18 cellular contexts compared by ENCODE assay signal in genomic region chr1:171081994-171082295, GRCh38. TPM values are rescaled to one million over a fixed set of nuclear protein-coding genes. Genes with fewer than 3 reads are reported as not detected.
DNase-seq lines count a peak whose midpoint lies in the region; ATAC-seq and TF ChIP-seq lines count a peak whose summit lies in the region.
"Had no signal": no experiment of that assay in that cellular context is flagged by ENCODE, and none has a peak within 500 bp of the region (broad histone marks: within the 10 kb centered on the region; RNA-seq: fewer than 3 reads in every experiment).

No MANE protein-coding gene starts in this region.

- peak; percentile 69 for DNase-seq in DMS79 treated with DMSO at 0.1 percent for 48 hours (lab: John Stamatoyannopoulos, UW)
- no peak for DNase-seq in DMS79 (lab: John Stamatoyannopoulos, UW)
- no peak for DNase-seq in fibroblast of lung (ENCODE audit: low read depth in 2 of 2)
- no peak for DNase-seq in transverse colon
- DNase-seq in stimulated activated naive CD4-positive, alpha-beta T cell treated with Interleukin-2 at 50 U/mL for 16 hours (lab: John Stamatoyannopoulos, UW), result no peak
- DNase-seq in stimulated activated CD4-positive, alpha-beta T cell treated with anti-CD3 and anti-CD28 coated beads, Interleukin-15, amount 100 ng/mL, for 24 hours, result no peak
- DNase-seq: brain microvascular endothelial cell; effector memory CD4-positive, alpha-beta T cell; NCI-H2081 treated with DMSO at 0.1 percent for 48 hours; stimulated activated CD4-positive, alpha-beta T cell treated with anti-CD3 and anti-CD28 coated beads, Interleukin-4, amount 100 ng/mL, for 24 hours; stimulated activated CD8-positive, alpha-beta memory T cell treated with anti-CD3 and anti-CD28 coated beads, Interleukin-4, amount 100 ng/mL, for 48 hours had no signal

- no peaks in the 10 kb centered on the region for H3K79me2 ChIP-seq in fibroblast of lung (ENCODE audit: control insufficient read depth, insufficient read depth, low read length)

- intact Hi-C loops in transverse colon (cut with DNase I; ENCODE audit: low total_unique reads), result loop anchor here (2.0 to 5.0 kb wide), 2 partner anchors 145 to 505 kb away; no protein-coding TSS in a partner anchor

- no peak overlapping the region for H3K4me3 Mint-ChIP-seq in nephron
- no peak overlapping the region for H3K4me3 Mint-ChIP-seq in activated T-helper 17 cell treated with anti-CD3 and anti-CD28 coated beads, Interleukin-2, amount 50 U/mL, for 72 hours
- H3K4me3 Mint-ChIP-seq: IgD-negative memory B cell had no signal

- H2AFZ ChIP-seq in fibroblast of lung (ENCODE audit: low read length), result peak overlapping the region; percentile 82

- no peaks in the 10 kb centered on the region for H3K27me3 Mint-ChIP-seq in nephron (ENCODE audit: low read depth)
- H3K27me3 Mint-ChIP-seq in activated T-helper 17 cell treated with anti-CD3 and anti-CD28 coated beads, Interleukin-2, amount 50 U/mL, for 72 hours, result peaks cover 7% of the 10 kb centered on the region
- H3K27me3 Mint-ChIP-seq: IgD-negative memory B cell had no signal

- H3K9me3 Mint-ChIP-seq in nephron, result peaks cover 2% of the 10 kb centered on the region
- H3K9me3 Mint-ChIP-seq in activated T-helper 17 cell treated with anti-CD3 and anti-CD28 coated beads, Interleukin-2, amount 50 U/mL, for 72 hours, result no peaks in the 10 kb centered on the region

- H3K9me3 ChIP-seq in fibroblast of lung (ENCODE audit: control insufficient read depth, insufficient read depth, low read depth, low read length), result no peaks in the 10 kb centered on the region
- no peaks in the 10 kb centered on the region for H3K9me3 ChIP-seq in transverse colon
- H3K9me3 ChIP-seq: neutrophil, tibial nerve had no signal

- peaks cover 33% of the 10 kb centered on the region for H3K4me1 Mint-ChIP-seq in nephron
- H3K4me1 Mint-ChIP-seq in activated T-helper 17 cell treated with anti-CD3 and anti-CD28 coated beads, Interleukin-2, amount 50 U/mL, for 72 hours, result no peaks in the 10 kb centered on the region
- H3K4me1 Mint-ChIP-seq: IgD-negative memory B cell had no signal

- whole genome bisulfite sequencing in transverse colon (ENCODE audit: low coverage in 1 of 2), 2 donors, result 41 to 52% methylated on average over 3 of the region's 3 CpGs

- ATAC-seq in activated T-helper 17 cell treated with anti-CD3 and anti-CD28 coated beads, Interleukin-2, amount 50 U/mL, for 72 hours (replicated peaks), result no peak

- no peak for TF ChIP-seq EP300 in transverse colon (IDR thresholded peaks at IDR 0.05; ENCODE audit: low read depth)

- in situ Hi-C loops in transverse colon (cut with MboI; ENCODE audit: low pct_ligation_motif_present in 1 of 4, low pct_unique_long_range_greater_than_20kb in 1 of 4, low sequenced_read_pairs in 3 of 4), result loop anchor here in 1 of 4 donors (10.0 kb wide), 1 partner anchor 143 kb away; no protein-coding TSS in a partner anchor

- H3K27me3 ChIP-seq in fibroblast of lung (ENCODE audit: control insufficient read depth, insufficient read depth, low read length), result no peaks in the 10 kb centered on the region
- H3K27me3 ChIP-seq in transverse colon, result no peaks in the 10 kb centered on the region
- H3K27me3 ChIP-seq: brain microvascular endothelial cell, neutrophil, tibial nerve had no signal

- peak overlapping the region; percentile 81 for H3K4me2 ChIP-seq in fibroblast of lung (ENCODE audit: extremely low read depth, insufficient read depth, low read length)

- TF ChIP-seq CTCF in fibroblast of lung (conservative IDR thresholded peaks at IDR 0.05 in 1 of 2, IDR thresholded peaks at IDR 0.05 in 1 of 2; ENCODE audit: low read depth in 1 of 2, low read length in 2 of 2) (no peak), nephron (IDR thresholded peaks at IDR 0.05; ENCODE audit: unreplicated experiment in 3 of 3) (no peak), transverse colon (IDR thresholded peaks at IDR 0.05) (no peak)

- H3K4me3 ChIP-seq in fibroblast of lung (replicated peaks in 1 of 4; ENCODE audit: control extremely low read depth in 1 of 4, insufficient read depth in 1 of 4, low read depth in 3 of 4, low read length in 4 of 4), result no peak overlapping the region
- no peak overlapping the region for H3K4me3 ChIP-seq in transverse colon
- H3K4me3 ChIP-seq: tibial nerve had no signal

- peak overlapping the region; percentile 92 to 97 (median 92) for H3K27ac Mint-ChIP-seq in nephron
- no peak overlapping the region for H3K27ac Mint-ChIP-seq in activated T-helper 17 cell treated with anti-CD3 and anti-CD28 coated beads, Interleukin-2, amount 50 U/mL, for 72 hours
- H3K27ac Mint-ChIP-seq: IgD-negative memory B cell had no signal

- no peaks in the 10 kb centered on the region for H4K20me1 ChIP-seq in fibroblast of lung (ENCODE audit: control insufficient read depth, extremely low read depth, insufficient read depth, low read length)

- H3K36me3 ChIP-seq in fibroblast of lung (ENCODE audit: control insufficient read depth, insufficient read depth, low read length) (no peaks in the 10 kb centered on the region), transverse colon (no peaks in the 10 kb centered on the region)
- H3K36me3 ChIP-seq: brain microvascular endothelial cell, neutrophil, tibial nerve had no signal

- H3K27ac ChIP-seq in fibroblast of lung (ENCODE audit: insufficient read depth, low read length) (peak overlapping the region; percentile 56), transverse colon (peak overlapping the region in 3 of 4 donors; percentile 38 to 60 (median 55))
- H3K27ac ChIP-seq: 22Rv1, brain microvascular endothelial cell, neutrophil had no signal

- TF ChIP-seq POLR2A in transverse colon (IDR thresholded peaks at IDR 0.05), result no peak

- H3K4me1 ChIP-seq in fibroblast of lung (ENCODE audit: control insufficient read depth, extremely low read depth, insufficient read depth, low read length) (peaks cover 10% of the 10 kb centered on the region), transverse colon (peaks cover 0 to 17% (median 8%) of the 10 kb centered on the region in 4 donors)

- no peaks in the 10 kb centered on the region for H3K36me3 Mint-ChIP-seq in nephron (ENCODE audit: low read depth)
- H3K36me3 Mint-ChIP-seq in activated T-helper 17 cell treated with anti-CD3 and anti-CD28 coated beads, Interleukin-2, amount 50 U/mL, for 72 hours (ENCODE audit: low read depth), result no peaks in the 10 kb centered on the region
- H3K36me3 Mint-ChIP-seq: IgD-negative memory B cell had no signal

- H3K9ac ChIP-seq in fibroblast of lung (ENCODE audit: insufficient read depth, low read length), result no peak overlapping the region

RNA-seq across cellular contexts. Expression of gene FMO3, which starts 8.8 kb away (rescaled TPM):
- total RNA-seq in fibroblast of lung (19.3 and 76.3 TPM in 2 replicates), transverse colon (1 to 10 TPM in 2 of 4 donors, under 1 TPM in 1, not detected in 1; 0.55 to 1.9 (median 1.7) TPM)
- 23.3 and 148 TPM in 2 replicates for polyA plus RNA-seq in fibroblast of lung
- polyA plus RNA-seq in fibroblast of lung (2012), result 13.5 and 89.2 TPM in 2 replicates
- polyA minus RNA-seq in fibroblast of lung (ENCODE audit: low replicate concordance), result 5.7 and 14.8 TPM in 2 replicates
- not detected for total RNA-seq in activated T-helper 17 cell treated with anti-CD3 and anti-CD28 coated beads, Interleukin-2, amount 50 U/mL, for 72 hours
- total RNA-seq: mononuclear cell had no signal
- polyA plus RNA-seq: IgD-negative memory B cell had no signal
